In the genomic region with DNA sequence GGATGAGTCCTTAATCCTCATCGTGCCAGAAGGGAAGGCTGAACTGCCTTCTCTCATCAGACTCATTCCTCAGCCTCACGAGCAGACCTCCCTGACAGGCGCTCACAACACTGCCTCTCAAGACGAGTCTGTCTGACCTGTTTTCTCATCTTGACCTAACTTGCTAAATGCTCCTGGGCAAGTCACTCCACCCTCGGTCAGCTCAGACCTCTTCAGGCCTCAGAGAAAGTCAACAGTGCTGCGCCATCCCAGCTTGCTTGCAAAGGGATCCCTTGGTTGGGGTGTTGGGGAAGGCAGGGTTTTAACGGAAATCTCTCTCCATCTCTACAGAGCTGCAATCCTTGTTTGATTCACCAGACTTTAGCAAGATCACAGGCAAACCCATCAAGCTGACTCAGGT, we compare ENCODE assay signal across 17 cellular contexts. TPM values are rescaled to one million over a fixed set of nuclear protein-coding genes. Genes with fewer than 3 reads are reported as not detected.
A peak's percentile ranks its signal among the peaks of the same experiment; 100 is the strongest.
DNase-seq lines count a peak whose midpoint lies in the region; ATAC-seq and TF ChIP-seq lines count a peak whose summit lies in the region.
"Had no signal": no experiment of that assay in that cellular context is flagged by ENCODE, and none has a peak within 500 bp of the region (broad histone marks: within the 10 kb centered on the region; RNA-seq: fewer than 3 reads in every experiment).

No MANE protein-coding gene starts in this region.

- peak overlapping the region; percentile 57 for H3K27ac Mint-ChIP-seq in activated CD4-positive, alpha-beta T cell treated with anti-CD3 and anti-CD28 coated beads, Interleukin-2, amount 10 ng/mL, durations not matched to agents 7 days and 5 days
- no peak overlapping the region for H3K27ac Mint-ChIP-seq in activated CD4-positive, alpha-beta T cell treated with anti-CD3 and anti-CD28 coated beads, Interleukin-2, amount 10 ng/mL, durations not matched to agents 24 days and 14 days
- H3K27ac Mint-ChIP-seq in neural progenitor cell: no peak overlapping the region

- no peak for ATAC-seq in mucosa of descending colon

- no peaks in the 10 kb centered on the region for H4K20me1 ChIP-seq in neural progenitor cell (ENCODE audit: low read depth)

- H3K9ac ChIP-seq in adipocyte (ENCODE audit: low read length) (peak overlapping the region; percentile 28), neural progenitor cell (no peak overlapping the region)

- H2AFZ ChIP-seq in neural progenitor cell (replicated peaks): no peak overlapping the region

- CTCF ChIA-PET in activated CD4-positive, alpha-beta T cell treated with anti-CD3 and anti-CD28 coated beads, Interleukin-2, amount 10 ng/mL, durations not matched to agents 7 days and 5 days (lab: Charles Lee): interaction anchor here (0.6 to 1.0 kb wide), 3 partner anchors 54 to 240 kb away, joined by 3 to 4 read pairs (median 3); no protein-coding TSS in a partner anchor
- CTCF ChIA-PET in A673 (lab: Charles Lee): no interaction called here

- no peak for TF ChIP-seq CTCF in A673 (conservative IDR thresholded peaks at IDR 0.05; ENCODE audit: low read depth, low read length)
- no peak for TF ChIP-seq CTCF in neural progenitor cell (IDR thresholded peaks at IDR 0.05)
- no peak for TF ChIP-seq CTCF in mucosa of descending colon (IDR thresholded peaks at IDR 0.05)

- H3K36me3 ChIP-seq in A673 (ENCODE audit: insufficient read depth, low read length, poor library complexity, severe bottlenecking) (peaks cover 55% of the 10 kb centered on the region), adipocyte (ENCODE audit: control insufficient read depth, insufficient read depth, low read length, severe bottlenecking) (peaks cover 68% of the 10 kb centered on the region), neural progenitor cell (no peaks in the 10 kb centered on the region), mucosa of descending colon (ENCODE audit: low read depth) (no peaks in the 10 kb centered on the region)

- H3K27me3 ChIP-seq in A673 (replicated peaks; ENCODE audit: insufficient read depth, low read depth, low read length, poor library complexity) (no peaks in the 10 kb centered on the region), adipocyte (replicated peaks; ENCODE audit: control insufficient read depth, insufficient read depth, low read length) (no peaks in the 10 kb centered on the region), neural progenitor cell (no peaks in the 10 kb centered on the region)

- no peaks in the 10 kb centered on the region for H3K9me3 ChIP-seq in A673 (ENCODE audit: low read depth, low read length, poor library complexity, severe bottlenecking)
- no peaks in the 10 kb centered on the region for H3K9me3 ChIP-seq in adipocyte (ENCODE audit: control insufficient read depth, low read length)
- no peaks in the 10 kb centered on the region for H3K9me3 ChIP-seq in neural progenitor cell (ENCODE audit: low read depth)
- H3K9me3 ChIP-seq in mucosa of descending colon: no peaks in the 10 kb centered on the region

- H3K4me2 ChIP-seq in neural progenitor cell: no peak overlapping the region

- H3K9me3 Mint-ChIP-seq in activated CD4-positive, alpha-beta T cell treated with anti-CD3 and anti-CD28 coated beads, Interleukin-2, amount 10 ng/mL, durations not matched to agents 7 days and 5 days: no peaks in the 10 kb centered on the region
- no peaks in the 10 kb centered on the region for H3K9me3 Mint-ChIP-seq in activated CD4-positive, alpha-beta T cell treated with anti-CD3 and anti-CD28 coated beads, Interleukin-2, amount 10 ng/mL, durations not matched to agents 24 days and 14 days
- H3K9me3 Mint-ChIP-seq in neural progenitor cell: no peaks in the 10 kb centered on the region

- DNase-seq in activated CD4-positive, alpha-beta T cell treated with anti-CD3 and anti-CD28 coated beads, Interleukin-2, amount 10 ng/mL, durations not matched to agents 7 days and 5 days: no peak
- no peak for DNase-seq in activated CD4-positive, alpha-beta T cell treated with anti-CD3 and anti-CD28 coated beads, Interleukin-2, amount 10 ng/mL, durations not matched to agents 24 days and 14 days
- DNase-seq in A673 (ENCODE audit: low spot score) (no peak), adipocyte (ENCODE audit: low read depth) (no peak), neural progenitor cell (ENCODE audit: low spot score) (no peak), mucosa of descending colon (no peak), GF-D8 (lab: John Stamatoyannopoulos, UW) (no peak), NCI-H1694 treated with DMSO at 0.1 percent for 48 hours (lab: John Stamatoyannopoulos, UW) (no peak)
- DNase-seq: GDM1, Karpas-422, MM.1S, NCI-H1105 treated with DMSO at 0.1 percent for 48 hours, NCI-H187, NCI-H345, NCI-H526, SHP77 treated with DMSO at 0.1 percent for 48 hours had no signal

- no peak overlapping the region for H3K27ac ChIP-seq in A673 (ENCODE audit: low read depth, low read length, poor library complexity, severe bottlenecking)
- H3K27ac ChIP-seq in neural progenitor cell: no peak overlapping the region
- H3K27ac ChIP-seq: 22Rv1 had no signal

- H3K4me1 ChIP-seq in A673 (ENCODE audit: insufficient read depth, low read length, poor library complexity, severe bottlenecking): peaks cover 21% of the 10 kb centered on the region
- H3K4me1 ChIP-seq in adipocyte (ENCODE audit: control insufficient read depth, insufficient read depth, low read length): peaks cover 64% of the 10 kb centered on the region
- no peaks in the 10 kb centered on the region for H3K4me1 ChIP-seq in neural progenitor cell
- peaks cover 8% of the 10 kb centered on the region for H3K4me1 ChIP-seq in mucosa of descending colon (ENCODE audit: low read depth)

- BruUV-seq in A673 (replicated peaks; lab: Mats Ljungman, UMichigan): TSS peak; percentile 73

- intact Hi-C loops in activated CD4-positive, alpha-beta T cell treated with anti-CD3 and anti-CD28 coated beads, Interleukin-2, amount 10 ng/mL, durations not matched to agents 24 days and 14 days (cut with micrococcal nuclease): no loop called here
- intact Hi-C loops in A673 (cut with micrococcal nuclease; ENCODE audit: unreplicated experiment): no loop called here
- intact Hi-C loops in mucosa of descending colon (cut with DNase I, micrococcal nuclease): no loop called here

- H3K4me3 Mint-ChIP-seq in activated CD4-positive, alpha-beta T cell treated with anti-CD3 and anti-CD28 coated beads, Interleukin-2, amount 10 ng/mL, durations not matched to agents 7 days and 5 days: no peak overlapping the region
- no peak overlapping the region for H3K4me3 Mint-ChIP-seq in activated CD4-positive, alpha-beta T cell treated with anti-CD3 and anti-CD28 coated beads, Interleukin-2, amount 10 ng/mL, durations not matched to agents 24 days and 14 days
- peak overlapping the region; percentile 41 for H3K4me3 Mint-ChIP-seq in neural progenitor cell

- H3K4me3 ChIP-seq in A673 (ENCODE audit: low read depth, low read length, poor library complexity, severe bottlenecking): no peak overlapping the region
- H3K4me3 ChIP-seq in adipocyte (ENCODE audit: low read length): no peak overlapping the region
- H3K4me3 ChIP-seq in neural progenitor cell: no peak overlapping the region
- H3K4me3 ChIP-seq in mucosa of descending colon: no peak overlapping the region

- peaks cover 6% of the 10 kb centered on the region for H3K4me1 Mint-ChIP-seq in activated CD4-positive, alpha-beta T cell treated with anti-CD3 and anti-CD28 coated beads, Interleukin-2, amount 10 ng/mL, durations not matched to agents 7 days and 5 days
- peaks cover 2% of the 10 kb centered on the region for H3K4me1 Mint-ChIP-seq in activated CD4-positive, alpha-beta T cell treated with anti-CD3 and anti-CD28 coated beads, Interleukin-2, amount 10 ng/mL, durations not matched to agents 24 days and 14 days
- H3K4me1 Mint-ChIP-seq in neural progenitor cell: peaks cover 2% of the 10 kb centered on the region

- peaks cover 29% of the 10 kb centered on the region for H3K36me3 Mint-ChIP-seq in activated CD4-positive, alpha-beta T cell treated with anti-CD3 and anti-CD28 coated beads, Interleukin-2, amount 10 ng/mL, durations not matched to agents 7 days and 5 days (ENCODE audit: low read depth)
- peaks cover 31% of the 10 kb centered on the region for H3K36me3 Mint-ChIP-seq in activated CD4-positive, alpha-beta T cell treated with anti-CD3 and anti-CD28 coated beads, Interleukin-2, amount 10 ng/mL, durations not matched to agents 24 days and 14 days (ENCODE audit: low read depth)
- H3K36me3 Mint-ChIP-seq in neural progenitor cell: peaks cover 22% of the 10 kb centered on the region

- POLR2A ChIA-PET in activated CD4-positive, alpha-beta T cell treated with anti-CD3 and anti-CD28 coated beads, Interleukin-2, amount 10 ng/mL, durations not matched to agents 7 days and 5 days (lab: Charles Lee): no interaction called here
- POLR2A ChIA-PET in A673 (lab: Charles Lee; ENCODE audit: low non-redundant PET): no interaction called here

- H3F3A ChIP-seq in neural progenitor cell (ENCODE audit: low read depth): no peaks in the 10 kb centered on the region

- no peaks in the 10 kb centered on the region for H3K79me2 ChIP-seq in neural progenitor cell (ENCODE audit: low read depth)

- no peaks in the 10 kb centered on the region for H3K27me3 Mint-ChIP-seq in activated CD4-positive, alpha-beta T cell treated with anti-CD3 and anti-CD28 coated beads, Interleukin-2, amount 10 ng/mL, durations not matched to agents 7 days and 5 days
- no peaks in the 10 kb centered on the region for H3K27me3 Mint-ChIP-seq in activated CD4-positive, alpha-beta T cell treated with anti-CD3 and anti-CD28 coated beads, Interleukin-2, amount 10 ng/mL, durations not matched to agents 24 days and 14 days
- H3K27me3 Mint-ChIP-seq in neural progenitor cell (ENCODE audit: insufficient read depth, low read depth): peaks cover 2% of the 10 kb centered on the region

RNA-seq across cellular contexts. Expression of a gene that starts 15.0 kb away (rescaled TPM):
- total RNA-seq in activated CD4-positive, alpha-beta T cell treated with anti-CD3 and anti-CD28 coated beads, Interleukin-2, amount 10 ng/mL, durations not matched to agents 7 days and 5 days: 1 to 10 TPM; 1.3 to 2.0 TPM
- total RNA-seq in activated CD4-positive, alpha-beta T cell treated with anti-CD3 and anti-CD28 coated beads, Interleukin-2, amount 10 ng/mL, durations not matched to agents 24 days and 14 days: not detected in 2 replicates
- total RNA-seq in A673 (2021) (47.8 and 91.0 TPM in 2 replicates), neural progenitor cell (ENCODE audit: low replicate concordance) (57.9 and 93.5 TPM in 2 replicates), mucosa of descending colon (100 to 1,000 TPM in 1 of 3 donors, 10 to 100 TPM in 2; 16.9 to 111 (median 76.9) TPM)

RNA-seq across cellular contexts. Expression of a gene that starts 34.2 kb away (rescaled TPM):
- 1 to 10 TPM in 1 of 2 experiments, under 1 TPM in 1; 0.79 to 1.3 TPM for total RNA-seq in activated CD4-positive, alpha-beta T cell treated with anti-CD3 and anti-CD28 coated beads, Interleukin-2, amount 10 ng/mL, durations not matched to agents 7 days and 5 days
- total RNA-seq in activated CD4-positive, alpha-beta T cell treated with anti-CD3 and anti-CD28 coated beads, Interleukin-2, amount 10 ng/mL, durations not matched to agents 24 days and 14 days: 0.12 and 0.16 TPM in 2 replicates
- 0.28 and 0.37 TPM in 2 replicates for total RNA-seq in A673 (2021)
- 0.59 TPM in 1 of 2 replicates, not detected in the other for total RNA-seq in neural progenitor cell (ENCODE audit: low replicate concordance)
- 1 to 10 TPM in 2 of 3 donors, under 1 TPM in 1; 0.78 to 8.2 (median 2.9) TPM for total RNA-seq in mucosa of descending colon

RNA-seq across cellular contexts. Expression of a gene that starts 52.4 kb away (rescaled TPM):
- 10 to 100 TPM; 50.7 to 57.9 TPM for total RNA-seq in activated CD4-positive, alpha-beta T cell treated with anti-CD3 and anti-CD28 coated beads, Interleukin-2, amount 10 ng/mL, durations not matched to agents 7 days and 5 days
- total RNA-seq in activated CD4-positive, alpha-beta T cell treated with anti-CD3 and anti-CD28 coated beads, Interleukin-2, amount 10 ng/mL, durations not matched to agents 24 days and 14 days: 17.6 and 18.3 TPM in 2 replicates
- total RNA-seq in A673 (2021): 18.6 and 19.4 TPM in 2 replicates
- total RNA-seq in neural progenitor cell (ENCODE audit: low replicate concordance): 1.9 and 10.4 TPM in 2 replicates
- 10 to 100 TPM; 17.3 to 27.3 (median 22.4) TPM for total RNA-seq in mucosa of descending colon

RNA-seq across cellular contexts. Expression of a gene that starts 52.8 kb away (rescaled TPM):
- 10 to 100 TPM; 37.3 to 38.1 TPM for total RNA-seq in activated CD4-positive, alpha-beta T cell treated with anti-CD3 and anti-CD28 coated beads, Interleukin-2, amount 10 ng/mL, durations not matched to agents 7 days and 5 days
- total RNA-seq in activated CD4-positive, alpha-beta T cell treated with anti-CD3 and anti-CD28 coated beads, Interleukin-2, amount 10 ng/mL, durations not matched to agents 24 days and 14 days: 27.1 and 30.7 TPM in 2 replicates
- total RNA-seq in A673 (2021) (28.1 and 31.6 TPM in 2 replicates), neural progenitor cell (ENCODE audit: low replicate concordance) (24.0 and 24.4 TPM in 2 replicates), mucosa of descending colon (10 to 100 TPM in 2 of 3 donors, 1 to 10 TPM in 1; 9.8 to 19.4 (median 10.7) TPM)

RNA-seq across cellular contexts. Expression of a gene that starts 52.9 kb away (rescaled TPM):
- total RNA-seq in activated CD4-positive, alpha-beta T cell treated with anti-CD3 and anti-CD28 coated beads, Interleukin-2, amount 10 ng/mL, durations not matched to agents 7 days and 5 days: 100 to 1,000 TPM; 288 to 292 TPM
- total RNA-seq in activated CD4-positive, alpha-beta T cell treated with anti-CD3 and anti-CD28 coated beads, Interleukin-2, amount 10 ng/mL, durations not matched to agents 24 days and 14 days: 234 and 238 TPM in 2 replicates
- 211 and 231 TPM in 2 replicates for total RNA-seq in A673 (2021)
- 78.5 and 94.4 TPM in 2 replicates for total RNA-seq in neural progenitor cell (ENCODE audit: low replicate concordance)
- total RNA-seq in mucosa of descending colon: 10 to 100 TPM; 52.3 to 77.4 (median 75.5) TPM

Comparison
In these comparisons a context has a peak if more than half of its experiments do, and no peak if none do; other contexts are left out.
1. RNA of a gene that starts 15.0 kb away (total RNA-seq): 16.9 to 111 TPM in mucosa of descending colon, 57.9 to 93.5 TPM in neural progenitor cell and 47.8 to 91.0 TPM in A673; 1.3 to 2.0 TPM in activated CD4-positive, alpha-beta T cell treated with anti-CD3 and anti-CD28 coated beads, Interleukin-2, amount 10 ng/mL, durations not matched to agents 7 days and 5 days and not detected in activated CD4-positive, alpha-beta T cell treated with anti-CD3 and anti-CD28 coated beads, Interleukin-2, amount 10 ng/mL, durations not matched to agents 24 days and 14 days; every median in the first group is over 4 times any median in the second.